Comparison of ENCODE assay signal across 7 cellular contexts in the genomic region with DNA sequence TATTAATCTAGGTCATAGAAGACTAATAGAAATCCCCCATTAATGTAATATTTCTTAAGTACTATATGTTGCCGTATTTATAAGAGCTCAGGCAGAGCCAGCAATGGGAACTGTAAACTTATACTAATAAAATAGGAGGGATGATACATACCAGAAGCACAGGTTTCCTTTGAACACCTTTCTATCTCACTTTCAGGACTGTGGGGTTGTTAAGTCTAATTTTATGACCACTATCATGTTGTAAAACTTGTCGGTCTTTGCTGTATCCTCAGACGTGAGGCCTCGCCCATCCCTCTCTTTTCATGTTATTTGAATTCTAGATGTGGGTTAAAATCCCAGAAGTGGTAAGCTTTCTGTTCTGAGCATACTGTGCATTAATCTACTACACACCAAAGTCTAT.
"Had no signal": no experiment of that assay in that cellular context is flagged by ENCODE, and none has a peak within 500 bp of the region (broad histone marks: within the 10 kb centered on the region; RNA-seq: fewer than 3 reads in every experiment).

No MANE protein-coding gene starts in this region.

- H3K27ac ChIP-seq: HL-60 had no signal

- H3K36me3 Mint-ChIP-seq: IgD-negative memory B cell had no signal

- H3K4me3 ChIP-seq: K562 had no signal

- FAIRE-seq: HepG2, HTR-8/SVneo, K562 had no signal

- H3K4me1 Mint-ChIP-seq: IgD-negative memory B cell had no signal

- H3K27me3 Mint-ChIP-seq: IgD-negative memory B cell had no signal

- H3K27ac Mint-ChIP-seq: IgD-negative memory B cell had no signal

- H3K4me3 Mint-ChIP-seq: IgD-negative memory B cell had no signal

- DNase-seq: IMR-90, KBM-7 had no signal

- ATAC-seq: HepG2, K562 had no signal
